Comparison of ENCODE assay signal across 24 cellular contexts in the genomic region with DNA sequence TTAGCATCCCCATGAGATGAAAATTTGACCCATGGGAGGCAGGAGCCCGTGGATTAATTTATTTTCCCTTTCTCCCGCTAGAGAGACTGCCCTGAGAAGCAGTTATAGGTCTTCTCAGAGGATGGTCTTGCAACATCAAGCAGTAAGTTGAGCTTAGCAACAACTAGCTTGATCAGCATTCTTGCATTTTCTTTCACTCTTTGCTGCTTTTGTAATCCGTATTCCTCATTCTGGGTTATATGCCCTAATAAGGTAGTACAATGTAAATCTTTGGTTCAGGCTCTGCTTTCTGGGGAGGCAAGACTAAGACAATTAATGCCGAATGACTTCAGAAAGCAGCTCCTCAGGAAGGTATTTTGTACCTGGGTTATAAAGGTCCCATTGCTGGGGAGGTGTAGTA.
"Had no signal": no experiment of that assay in that cellular context is flagged by ENCODE, and none has a peak within 500 bp of the region (broad histone marks: within the 10 kb centered on the region; RNA-seq: fewer than 3 reads in every experiment).

No MANE protein-coding gene starts in this region.

- H3K36me3 Mint-ChIP-seq: activated CD4-positive, alpha-beta memory T cell treated with anti-CD3 and anti-CD28 coated beads for 36 hours; activated naive CD4-positive, alpha-beta T cell treated with anti-CD3 and anti-CD28 coated beads, Interleukin-2, amount 50 U/mL, for 24 hours; memory B cell had no signal

- H3K27me3 Mint-ChIP-seq: activated B cell treated with CpG ODN at 0.5 μM for 24 hours; activated CD4-positive, alpha-beta memory T cell treated with anti-CD3 and anti-CD28 coated beads for 36 hours had no signal

- H3K4me3 Mint-ChIP-seq: activated B cell treated with CpG ODN at 0.5 μM for 24 hours; activated CD4-positive, alpha-beta memory T cell treated with anti-CD3 and anti-CD28 coated beads for 36 hours; activated naive CD4-positive, alpha-beta T cell treated with anti-CD3 and anti-CD28 coated beads, Interleukin-2, amount 50 U/mL, for 24 hours; memory B cell; nephron; T-helper 1 cell treated with Interleukin-12 subunit alpha and Interleukin-12 subunit beta and Interleukin-4 antibody, amounts not matched to agents 30 μg/mL and 1 μg/mL, for 36 hours had no signal

- DNase-seq: activated B cell treated with CpG ODN at 0.5 μM for 24 hours; activated CD4-positive, alpha-beta memory T cell treated with anti-CD3 and anti-CD28 coated beads for 36 hours; activated CD4-positive, alpha-beta T cell treated with anti-CD3 and anti-CD28 coated beads for 48 hours; activated gamma-delta T cell treated with Interleukin-2 at 50 U/mL for 16 hours; anterior cingulate cortex; body of pancreas; effector CD8-positive, alpha-beta T cell; erythroblast; hippocampal formation; islet precursor cell; left cardiac atrium; pancreas; right cardiac atrium; stimulated activated CD4-positive, alpha-beta T cell treated with anti-CD3 and anti-CD28 coated beads, Interleukin-12 subunit alpha, Interleukin-12 subunit beta, amount 100 ng/mL, for 4 hours; stomach; T1000; uterus had no signal

- H3K27me3 ChIP-seq: body of pancreas, cardiac muscle cell, pancreas, stomach, suprapubic skin, tibial nerve, uterus had no signal

- H3K4me3 ChIP-seq: body of pancreas, cardiac muscle cell, pancreas, stomach, suprapubic skin, tibial nerve, uterus had no signal

- H3K27ac ChIP-seq: body of pancreas, cardiac muscle cell, pancreas, stomach, suprapubic skin, tibial nerve, uterus had no signal

- H3K27ac Mint-ChIP-seq: activated B cell treated with CpG ODN at 0.5 μM for 24 hours; activated CD4-positive, alpha-beta memory T cell treated with anti-CD3 and anti-CD28 coated beads for 36 hours; activated naive CD4-positive, alpha-beta T cell treated with anti-CD3 and anti-CD28 coated beads, Interleukin-2, amount 50 U/mL, for 24 hours; memory B cell; nephron; T-helper 1 cell treated with Interleukin-12 subunit alpha and Interleukin-12 subunit beta and Interleukin-4 antibody, amounts not matched to agents 30 μg/mL and 1 μg/mL, for 36 hours had no signal

- H3K4me1 Mint-ChIP-seq: activated B cell treated with CpG ODN at 0.5 μM for 24 hours; activated naive CD4-positive, alpha-beta T cell treated with anti-CD3 and anti-CD28 coated beads, Interleukin-2, amount 50 U/mL, for 24 hours; memory B cell; nephron had no signal

- H3K9me3 Mint-ChIP-seq: activated B cell treated with CpG ODN at 0.5 μM for 24 hours; activated CD4-positive, alpha-beta memory T cell treated with anti-CD3 and anti-CD28 coated beads for 36 hours; activated naive CD4-positive, alpha-beta T cell treated with anti-CD3 and anti-CD28 coated beads, Interleukin-2, amount 50 U/mL, for 24 hours; memory B cell; nephron; T-helper 1 cell treated with Interleukin-12 subunit alpha and Interleukin-12 subunit beta and Interleukin-4 antibody, amounts not matched to agents 30 μg/mL and 1 μg/mL, for 36 hours had no signal

- ATAC-seq: body of pancreas, left cardiac atrium, right cardiac atrium had no signal

- H3K36me3 ChIP-seq: cardiac muscle cell, pancreas, stomach, suprapubic skin, tibial nerve, uterus had no signal

- H3K4me1 ChIP-seq: body of pancreas, pancreas, stomach, suprapubic skin, uterus had no signal

- H3K9me3 ChIP-seq: body of pancreas, pancreas, stomach, suprapubic skin, tibial nerve, uterus had no signal
